Comparison of ENCODE assay signal across 38 cellular contexts in genomic region chr5:161696992-161697391, GRCh38. TPM values are rescaled to one million over a fixed set of nuclear protein-coding genes. Genes with fewer than 3 reads are reported as not detected.
"Had no signal": no experiment of that assay in that cellular context is flagged by ENCODE, and none has a peak within 500 bp of the region (broad histone marks: within the 10 kb centered on the region; RNA-seq: fewer than 3 reads in every experiment).

No MANE protein-coding gene starts in this region.

- H3K4me3 Mint-ChIP-seq: activated CD4-positive, alpha-beta T cell treated with anti-CD3 and anti-CD28 coated beads, Interleukin-2, amount 10 ng/mL, durations not matched to agents 24 days and 14 days; activated CD8-positive, alpha-beta T cell treated with anti-CD3 and anti-CD28 coated beads, Interleukin-2, amount 10 ng/mL, durations not matched to agents 7 days and 5 days; activated naive CD4-positive, alpha-beta T cell treated with anti-CD3 and anti-CD28 coated beads, Interleukin-2, amount 50 U/mL, for 24 hours; activated naive CD8-positive, alpha-beta T cell treated with anti-CD3 and anti-CD28 coated beads, Interleukin-2, amount 10 ng/mL, durations not matched to agents 7 days and 5 days; activated T-cell treated with anti-CD3 and anti-CD28 coated beads, Interleukin-2, amount 50 U/mL, for 24 hours; central memory CD8-positive, alpha-beta T cell; T-cell; T-helper 17 cell had no signal

- DNase-seq: activated CD4-positive, alpha-beta T cell treated with anti-CD3 and anti-CD28 coated beads for 1 hour; activated CD4-positive, alpha-beta T cell treated with anti-CD3 and anti-CD28 coated beads, Interleukin-2, amount 10 ng/mL, durations not matched to agents 24 days and 14 days; activated CD4-positive, alpha-beta T cell treated with anti-CD3 and anti-CD28 coated beads, Interleukin-2, amount 50 U/mL, for 48 hours; activated CD4-positive, CD25-positive, alpha-beta regulatory T cell; activated CD8-positive, alpha-beta T cell treated with anti-CD3 and anti-CD28 coated beads, Interleukin-2, amount 10 ng/mL, durations not matched to agents 7 days and 5 days; activated gamma-delta T cell; activated naive CD4-positive, alpha-beta T cell treated with Interleukin-2 at 50 U/mL for 16 hours; activated naive CD8-positive, alpha-beta T cell treated with anti-CD3 and anti-CD28 coated beads, Interleukin-2, amount 10 ng/mL, durations not matched to agents 7 days and 5 days; activated T-cell treated with anti-CD3 and anti-CD28 coated beads, Interleukin-2, amount 50 U/mL, for 24 hours; amygdala; Kasumi-1; KG1; MM.1S; MV-4-11; NCI-H1092; NCI-H1417; NCI-H146; NCI-H187; NCI-H2029 treated with DMSO at 0.1 percent for 48 hours; NCI-H2107; NCI-H2171; NCI-H510A; NCI-H526 treated with DMSO at 0.1 percent for 48 hours; NCI-H774; SHP77 treated with DMSO at 0.1 percent for 48 hours; SK-N-SH; T-cell; T-helper 17 cell had no signal

- H3K9ac ChIP-seq: SK-N-SH had no signal

- H3K4me1 ChIP-seq: ascending aorta, SJSA1 had no signal

- H3K36me3 Mint-ChIP-seq: activated naive CD4-positive, alpha-beta T cell treated with anti-CD3 and anti-CD28 coated beads, Interleukin-2, amount 50 U/mL, for 24 hours; activated naive CD8-positive, alpha-beta T cell treated with anti-CD3 and anti-CD28 coated beads, Interleukin-2, amount 10 ng/mL, durations not matched to agents 7 days and 5 days; T-cell had no signal

- ATAC-seq: activated CD8-positive, alpha-beta T cell treated with anti-CD3 and anti-CD28 coated beads, Interleukin-2, amount 10 ng/mL, durations not matched to agents 7 days and 5 days; Panc1; T-cell; T-helper 17 cell had no signal

- H3K27me3 ChIP-seq: ascending aorta, cardiac muscle cell, SJSA1 had no signal

- H3K9me3 Mint-ChIP-seq: activated CD4-positive, alpha-beta T cell treated with anti-CD3 and anti-CD28 coated beads, Interleukin-2, amount 10 ng/mL, durations not matched to agents 24 days and 14 days had no signal

- H3K27ac Mint-ChIP-seq: activated CD4-positive, alpha-beta T cell treated with anti-CD3 and anti-CD28 coated beads, Interleukin-2, amount 10 ng/mL, durations not matched to agents 24 days and 14 days; activated CD8-positive, alpha-beta T cell treated with anti-CD3 and anti-CD28 coated beads, Interleukin-2, amount 10 ng/mL, durations not matched to agents 7 days and 5 days; activated naive CD4-positive, alpha-beta T cell treated with anti-CD3 and anti-CD28 coated beads, Interleukin-2, amount 50 U/mL, for 24 hours; activated naive CD8-positive, alpha-beta T cell treated with anti-CD3 and anti-CD28 coated beads, Interleukin-2, amount 10 ng/mL, durations not matched to agents 7 days and 5 days; activated T-cell treated with anti-CD3 and anti-CD28 coated beads, Interleukin-2, amount 50 U/mL, for 24 hours; activated T-helper 2 cell treated with anti-CD3 and anti-CD28 coated beads, Interferon-gamma antibody, Interleukin-2, Interleukin-4, amounts not matched to agents 10 μg/mL and 5 μg/mL and 100 μg/mL, durations not matched to agents 14 hours and 24 hours and 36 hours; T-cell; T-helper 17 cell had no signal

- H3K27ac ChIP-seq: ascending aorta, cardiac muscle cell, SJSA1, VCaP had no signal

- H3K36me3 ChIP-seq: ascending aorta, cardiac muscle cell, SJSA1 had no signal

- H3K9me3 ChIP-seq: ascending aorta, SK-N-SH had no signal

- H3K4me2 ChIP-seq: SK-N-SH had no signal

- H3K27me3 Mint-ChIP-seq: activated CD4-positive, alpha-beta T cell treated with anti-CD3 and anti-CD28 coated beads, Interleukin-2, amount 10 ng/mL, durations not matched to agents 24 days and 14 days; activated naive CD4-positive, alpha-beta T cell treated with anti-CD3 and anti-CD28 coated beads, Interleukin-2, amount 50 U/mL, for 24 hours; activated naive CD8-positive, alpha-beta T cell treated with anti-CD3 and anti-CD28 coated beads, Interleukin-2, amount 10 ng/mL, durations not matched to agents 7 days and 5 days; activated T-cell treated with anti-CD3 and anti-CD28 coated beads, Interleukin-2, amount 50 U/mL, for 24 hours; central memory CD8-positive, alpha-beta T cell; T-cell; T-helper 17 cell had no signal

- H3K4me3 ChIP-seq: ascending aorta, cardiac muscle cell, SJSA1 had no signal

- H3K4me1 Mint-ChIP-seq: activated CD4-positive, alpha-beta T cell treated with anti-CD3 and anti-CD28 coated beads, Interleukin-2, amount 10 ng/mL, durations not matched to agents 24 days and 14 days; activated naive CD4-positive, alpha-beta T cell treated with anti-CD3 and anti-CD28 coated beads, Interleukin-2, amount 50 U/mL, for 24 hours; activated naive CD8-positive, alpha-beta T cell treated with anti-CD3 and anti-CD28 coated beads, Interleukin-2, amount 10 ng/mL, durations not matched to agents 7 days and 5 days; central memory CD8-positive, alpha-beta T cell; T-cell; T-helper 17 cell had no signal

RNA-seq across cellular contexts. Expression of gene GABRA6, which starts 11.5 kb away (rescaled TPM):
- total RNA-seq: activated CD4-positive, alpha-beta T cell treated with anti-CD3 and anti-CD28 coated beads, Interleukin-2, amount 10 ng/mL, durations not matched to agents 24 days and 14 days; activated CD8-positive, alpha-beta T cell treated with anti-CD3 and anti-CD28 coated beads, Interleukin-2, amount 10 ng/mL, durations not matched to agents 7 days and 5 days; activated naive CD8-positive, alpha-beta T cell treated with anti-CD3 and anti-CD28 coated beads, Interleukin-2, amount 10 ng/mL, durations not matched to agents 7 days and 5 days; activated T-helper 2 cell treated with anti-CD3 and anti-CD28 coated beads, Interferon-gamma antibody, Interleukin-2, Interleukin-4, amounts not matched to agents 10 μg/mL and 5 μg/mL and 100 μg/mL, durations not matched to agents 14 hours and 24 hours and 36 hours; ascending aorta; cardiac muscle cell; RPMI7951; SJSA1; T-cell; T-helper 17 cell had no signal
- polyA plus RNA-seq: adipose tissue, cardiac muscle cell had no signal
